ENCODE assay signal across 1 cellular context in the genomic region with DNA sequence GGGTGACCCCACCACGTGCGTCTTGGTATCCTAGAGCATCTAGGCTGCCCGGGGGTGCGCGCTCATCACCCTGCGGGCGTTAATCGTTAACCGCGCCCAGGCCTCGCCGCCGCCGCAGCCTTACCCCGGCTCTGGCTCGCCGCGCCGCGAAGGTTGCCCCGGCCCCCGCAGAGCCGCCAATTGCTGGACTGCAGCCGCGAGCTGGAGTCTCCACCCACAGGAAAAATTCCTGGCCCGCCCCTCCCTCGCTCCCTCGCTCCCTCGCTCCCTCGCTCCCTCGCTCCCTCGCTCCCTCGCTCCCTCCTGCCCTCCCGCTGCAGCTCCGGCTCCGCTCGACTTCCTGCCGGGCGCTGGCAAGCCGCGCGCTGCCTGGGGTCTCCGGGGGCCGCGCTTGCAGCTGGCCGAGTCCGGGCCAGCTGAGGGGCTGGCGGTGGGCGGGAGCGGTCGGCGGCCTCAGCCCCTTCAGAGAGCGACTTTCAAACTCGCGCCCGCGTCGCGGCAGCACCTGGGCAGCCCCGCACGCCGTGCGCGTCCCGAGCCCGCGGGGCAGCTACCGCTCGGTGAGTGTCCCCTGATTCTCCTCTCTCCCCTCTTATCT.
TF ChIP-seq lines count a peak whose summit lies in the region.

A gene (plus strand): TSS at position 280 of the 598 bp plus-strand sequence. CDS start 23,208 bp downstream, outside the sequence.

TF ChIP-seq in HepG2, 621 proteins besides CTCF, POLR2A, EP300 and RAD21 (continued from another document and continues in another):
- TF ChIP-seq MAZ (IDR thresholded peaks at IDR 0.05; ENCODE audit: borderline replicate concordance, low read depth, low read length) (no peak), MAZ (CRISPR knock-in tag; IDR thresholded peaks at IDR 0.05; ENCODE audit: low read depth) (peak; percentile 78), SP4 (CRISPR knock-in tag; IDR thresholded peaks at IDR 0.05) (no peak), ZNF547 (CRISPR knock-in tag; IDR thresholded peaks at IDR 0.05) (0 out of 2 replicates have a peak, but pooled peaks have one; percentile 1), ZFP90 (CRISPR knock-in tag; IDR thresholded peaks at IDR 0.05; ENCODE audit: borderline replicate concordance) (no peak), SOX6 (IDR thresholded peaks at IDR 0.05) (no peak), SOX6 (CRISPR knock-in tag; IDR thresholded peaks at IDR 0.05) (peak; percentile 66), ZNF589 (CRISPR knock-in tag; conservative IDR thresholded peaks at IDR 0.05) (0 out of 2 replicates have a peak, but pooled peaks have one; percentile 36), MAFK (conservative IDR thresholded peaks at IDR 0.05 in 1 of 2, IDR thresholded peaks at IDR 0.05 in 1 of 2; ENCODE audit: low read length in 2 of 2) (no peak), ZNF317 (CRISPR knock-in tag; IDR thresholded peaks at IDR 0.05) (no peak), ZNF577 (CRISPR knock-in tag; IDR thresholded peaks at IDR 0.05; ENCODE audit: borderline replicate concordance, low read depth) (no peak), KLF9 (CRISPR knock-in tag; IDR thresholded peaks at IDR 0.05; ENCODE audit: low read depth) (no peak; the same call in 1 of the 2 replicates), ZFX (CRISPR knock-in tag; IDR thresholded peaks at IDR 0.05; ENCODE audit: low read depth) (peak; percentile 71), TMF1 (CRISPR knock-in tag; IDR thresholded peaks at IDR 0.05; ENCODE audit: low read depth) (no peak), HMGA1 (CRISPR knock-in tag; conservative IDR thresholded peaks at IDR 0.05) (no peak), TAF1 (CRISPR knock-in tag; IDR thresholded peaks at IDR 0.05) (peak; percentile 27; the same call in 1 of the 2 replicates), HNRNPH1 (optimal IDR thresholded peaks at IDR 0.05; ENCODE audit: low read depth, low read length) (no peak), CBX2 (IDR thresholded peaks at IDR 0.05; ENCODE audit: low read depth, low read length) (no peak; the same call in 1 of the 2 replicates), CBX2 (CRISPR knock-in tag; IDR thresholded peaks at IDR 0.05; ENCODE audit: low read depth) (peak; percentile 87; the same call in 1 of the 2 replicates), LCORL (IDR thresholded peaks at IDR 0.05) (no peak), LCORL (CRISPR knock-in tag; IDR thresholded peaks at IDR 0.05) (peak; percentile 61), ZKSCAN5 (CRISPR knock-in tag; IDR thresholded peaks at IDR 0.05) (no peak), MEIS2 (CRISPR knock-in tag; IDR thresholded peaks at IDR 0.05) (peak; percentile 61; the same call in 1 of the 2 replicates), CC2D1A (CRISPR knock-in tag; IDR thresholded peaks at IDR 0.05) (no peak), ZNF619 (CRISPR knock-in tag; IDR thresholded peaks at IDR 0.05) (no peak; the same call in 1 of the 2 replicates), HNRNPLL (IDR thresholded peaks at IDR 0.05; ENCODE audit: low read depth, low read length, poor library complexity, severe bottlenecking) (peak; percentile 60), FOSL1 (CRISPR knock-in tag; IDR thresholded peaks at IDR 0.05; ENCODE audit: borderline replicate concordance) (no peak), ZNF329 (CRISPR knock-in tag; IDR thresholded peaks at IDR 0.05; ENCODE audit: low read depth) (peak; percentile 69), REL (CRISPR knock-in tag; conservative IDR thresholded peaks at IDR 0.05) (no peak), ZNF292 (CRISPR knock-in tag; IDR thresholded peaks at IDR 0.05; ENCODE audit: borderline replicate concordance, low read depth) (no peak), ZNF124 (CRISPR knock-in tag; IDR thresholded peaks at IDR 0.05) (no peak), ZNF75D (CRISPR knock-in tag; IDR thresholded peaks at IDR 0.05; ENCODE audit: borderline replicate concordance) (0 out of 2 replicates have a peak, but pooled peaks have one; percentile 9), ZFP36L1 (CRISPR knock-in tag; IDR thresholded peaks at IDR 0.05) (no peak), SMAD3 (CRISPR knock-in tag; IDR thresholded peaks at IDR 0.05) (no peak), U2AF1 (optimal IDR thresholded peaks at IDR 0.05; ENCODE audit: low read depth, low read length) (no peak), ZNF33B (CRISPR knock-in tag; IDR thresholded peaks at IDR 0.05) (no peak)
- TF ChIP-seq, protein P1, sequence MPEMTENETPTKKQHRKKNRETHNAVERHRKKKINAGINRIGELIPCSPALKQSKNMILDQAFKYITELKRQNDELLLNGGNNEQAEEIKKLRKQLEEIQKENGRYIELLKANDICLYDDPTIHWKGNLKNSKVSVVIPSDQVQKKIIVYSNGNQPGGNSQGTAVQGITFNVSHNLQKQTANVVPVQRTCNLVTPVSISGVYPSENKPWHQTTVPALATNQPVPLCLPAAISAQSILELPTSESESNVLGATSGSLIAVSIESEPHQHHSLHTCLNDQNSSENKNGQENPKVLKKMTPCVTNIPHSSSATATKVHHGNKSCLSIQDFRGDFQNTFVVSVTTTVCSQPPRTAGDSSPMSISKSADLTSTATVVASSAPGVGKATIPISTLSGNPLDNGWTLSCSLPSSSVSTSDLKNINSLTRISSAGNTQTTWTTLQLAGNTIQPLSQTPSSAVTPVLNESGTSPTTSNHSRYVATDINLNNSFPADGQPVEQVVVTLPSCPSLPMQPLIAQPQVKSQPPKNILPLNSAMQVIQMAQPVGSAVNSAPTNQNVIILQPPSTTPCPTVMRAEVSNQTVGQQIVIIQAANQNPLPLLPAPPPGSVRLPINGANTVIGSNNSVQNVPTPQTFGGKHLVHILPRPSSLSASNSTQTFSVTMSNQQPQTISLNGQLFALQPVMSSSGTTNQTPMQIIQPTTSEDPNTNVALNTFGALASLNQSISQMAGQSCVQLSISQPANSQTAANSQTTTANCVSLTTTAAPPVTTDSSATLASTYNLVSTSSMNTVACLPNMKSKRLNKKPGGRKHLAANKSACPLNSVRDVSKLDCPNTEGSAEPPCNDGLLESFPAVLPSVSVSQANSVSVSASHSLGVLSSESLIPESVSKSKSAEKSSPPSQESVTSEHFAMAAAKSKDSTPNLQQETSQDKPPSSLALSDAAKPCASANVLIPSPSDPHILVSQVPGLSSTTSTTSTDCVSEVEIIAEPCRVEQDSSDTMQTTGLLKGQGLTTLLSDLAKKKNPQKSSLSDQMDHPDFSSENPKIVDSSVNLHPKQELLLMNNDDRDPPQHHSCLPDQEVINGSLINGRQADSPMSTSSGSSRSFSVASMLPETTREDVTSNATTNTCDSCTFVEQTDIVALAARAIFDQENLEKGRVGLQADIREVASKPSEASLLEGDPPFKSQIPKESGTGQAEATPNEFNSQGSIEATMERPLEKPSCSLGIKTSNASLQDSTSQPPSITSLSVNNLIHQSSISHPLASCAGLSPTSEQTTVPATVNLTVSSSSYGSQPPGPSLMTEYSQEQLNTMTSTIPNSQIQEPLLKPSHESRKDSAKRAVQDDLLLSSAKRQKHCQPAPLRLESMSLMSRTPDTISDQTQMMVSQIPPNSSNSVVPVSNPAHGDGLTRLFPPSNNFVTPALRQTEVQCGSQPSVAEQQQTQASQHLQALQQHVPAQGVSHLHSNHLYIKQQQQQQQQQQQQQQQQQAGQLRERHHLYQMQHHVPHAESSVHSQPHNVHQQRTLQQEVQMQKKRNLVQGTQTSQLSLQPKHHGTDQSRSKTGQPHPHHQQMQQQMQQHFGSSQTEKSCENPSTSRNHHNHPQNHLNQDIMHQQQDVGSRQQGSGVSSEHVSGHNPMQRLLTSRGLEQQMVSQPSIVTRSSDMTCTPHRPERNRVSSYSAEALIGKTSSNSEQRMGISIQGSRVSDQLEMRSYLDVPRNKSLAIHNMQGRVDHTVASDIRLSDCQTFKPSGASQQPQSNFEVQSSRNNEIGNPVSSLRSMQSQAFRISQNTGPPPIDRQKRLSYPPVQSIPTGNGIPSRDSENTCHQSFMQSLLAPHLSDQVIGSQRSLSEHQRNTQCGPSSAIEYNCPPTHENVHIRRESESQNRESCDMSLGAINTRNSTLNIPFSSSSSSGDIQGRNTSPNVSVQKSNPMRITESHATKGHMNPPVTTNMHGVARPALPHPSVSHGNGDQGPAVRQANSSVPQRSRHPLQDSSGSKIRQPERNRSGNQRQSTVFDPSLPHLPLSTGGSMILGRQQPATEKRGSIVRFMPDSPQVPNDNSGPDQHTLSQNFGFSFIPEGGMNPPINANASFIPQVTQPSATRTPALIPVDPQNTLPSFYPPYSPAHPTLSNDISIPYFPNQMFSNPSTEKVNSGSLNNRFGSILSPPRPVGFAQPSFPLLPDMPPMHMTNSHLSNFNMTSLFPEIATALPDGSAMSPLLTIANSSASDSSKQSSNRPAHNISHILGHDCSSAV (CRISPR knock-in tag; IDR thresholded peaks at IDR 0.05; ENCODE audit: borderline replicate concordance) = no peak
- TF ChIP-seq, protein P2, sequence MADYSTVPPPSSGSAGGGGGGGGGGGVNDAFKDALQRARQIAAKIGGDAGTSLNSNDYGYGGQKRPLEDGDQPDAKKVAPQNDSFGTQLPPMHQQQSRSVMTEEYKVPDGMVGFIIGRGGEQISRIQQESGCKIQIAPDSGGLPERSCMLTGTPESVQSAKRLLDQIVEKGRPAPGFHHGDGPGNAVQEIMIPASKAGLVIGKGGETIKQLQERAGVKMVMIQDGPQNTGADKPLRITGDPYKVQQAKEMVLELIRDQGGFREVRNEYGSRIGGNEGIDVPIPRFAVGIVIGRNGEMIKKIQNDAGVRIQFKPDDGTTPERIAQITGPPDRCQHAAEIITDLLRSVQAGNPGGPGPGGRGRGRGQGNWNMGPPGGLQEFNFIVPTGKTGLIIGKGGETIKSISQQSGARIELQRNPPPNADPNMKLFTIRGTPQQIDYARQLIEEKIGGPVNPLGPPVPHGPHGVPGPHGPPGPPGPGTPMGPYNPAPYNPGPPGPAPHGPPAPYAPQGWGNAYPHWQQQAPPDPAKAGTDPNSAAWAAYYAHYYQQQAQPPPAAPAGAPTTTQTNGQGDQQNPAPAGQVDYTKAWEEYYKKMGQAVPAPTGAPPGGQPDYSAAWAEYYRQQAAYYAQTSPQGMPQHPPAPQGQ (CRISPR knock-in tag; IDR thresholded peaks at IDR 0.05; ENCODE audit: borderline replicate concordance) = no peak
- TF ChIP-seq, protein P3, sequence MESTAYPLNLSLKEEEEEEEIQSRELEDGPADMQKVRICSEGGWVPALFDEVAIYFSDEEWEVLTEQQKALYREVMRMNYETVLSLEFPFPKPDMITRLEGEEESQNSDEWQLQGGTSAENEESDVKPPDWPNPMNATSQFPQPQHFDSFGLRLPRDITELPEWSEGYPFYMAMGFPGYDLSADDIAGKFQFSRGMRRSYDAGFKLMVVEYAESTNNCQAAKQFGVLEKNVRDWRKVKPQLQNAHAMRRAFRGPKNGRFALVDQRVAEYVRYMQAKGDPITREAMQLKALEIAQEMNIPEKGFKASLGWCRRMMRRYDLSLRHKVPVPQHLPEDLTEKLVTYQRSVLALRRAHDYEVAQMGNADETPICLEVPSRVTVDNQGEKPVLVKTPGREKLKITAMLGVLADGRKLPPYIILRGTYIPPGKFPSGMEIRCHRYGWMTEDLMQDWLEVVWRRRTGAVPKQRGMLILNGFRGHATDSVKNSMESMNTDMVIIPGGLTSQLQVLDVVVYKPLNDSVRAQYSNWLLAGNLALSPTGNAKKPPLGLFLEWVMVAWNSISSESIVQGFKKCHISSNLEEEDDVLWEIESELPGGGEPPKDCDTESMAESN (CRISPR knock-in tag; conservative IDR thresholded peaks at IDR 0.05) = 0 out of 2 replicates have a peak, but pooled peaks have one; percentile 15
- TF ChIP-seq, protein P4, sequence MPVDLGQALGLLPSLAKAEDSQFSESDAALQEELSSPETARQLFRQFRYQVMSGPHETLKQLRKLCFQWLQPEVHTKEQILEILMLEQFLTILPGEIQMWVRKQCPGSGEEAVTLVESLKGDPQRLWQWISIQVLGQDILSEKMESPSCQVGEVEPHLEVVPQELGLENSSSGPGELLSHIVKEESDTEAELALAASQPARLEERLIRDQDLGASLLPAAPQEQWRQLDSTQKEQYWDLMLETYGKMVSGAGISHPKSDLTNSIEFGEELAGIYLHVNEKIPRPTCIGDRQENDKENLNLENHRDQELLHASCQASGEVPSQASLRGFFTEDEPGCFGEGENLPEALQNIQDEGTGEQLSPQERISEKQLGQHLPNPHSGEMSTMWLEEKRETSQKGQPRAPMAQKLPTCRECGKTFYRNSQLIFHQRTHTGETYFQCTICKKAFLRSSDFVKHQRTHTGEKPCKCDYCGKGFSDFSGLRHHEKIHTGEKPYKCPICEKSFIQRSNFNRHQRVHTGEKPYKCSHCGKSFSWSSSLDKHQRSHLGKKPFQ (CRISPR knock-in tag; IDR thresholded peaks at IDR 0.05; ENCODE audit: insufficient replicate concordance) = peak; percentile 60
- TF ChIP-seq, protein P5, sequence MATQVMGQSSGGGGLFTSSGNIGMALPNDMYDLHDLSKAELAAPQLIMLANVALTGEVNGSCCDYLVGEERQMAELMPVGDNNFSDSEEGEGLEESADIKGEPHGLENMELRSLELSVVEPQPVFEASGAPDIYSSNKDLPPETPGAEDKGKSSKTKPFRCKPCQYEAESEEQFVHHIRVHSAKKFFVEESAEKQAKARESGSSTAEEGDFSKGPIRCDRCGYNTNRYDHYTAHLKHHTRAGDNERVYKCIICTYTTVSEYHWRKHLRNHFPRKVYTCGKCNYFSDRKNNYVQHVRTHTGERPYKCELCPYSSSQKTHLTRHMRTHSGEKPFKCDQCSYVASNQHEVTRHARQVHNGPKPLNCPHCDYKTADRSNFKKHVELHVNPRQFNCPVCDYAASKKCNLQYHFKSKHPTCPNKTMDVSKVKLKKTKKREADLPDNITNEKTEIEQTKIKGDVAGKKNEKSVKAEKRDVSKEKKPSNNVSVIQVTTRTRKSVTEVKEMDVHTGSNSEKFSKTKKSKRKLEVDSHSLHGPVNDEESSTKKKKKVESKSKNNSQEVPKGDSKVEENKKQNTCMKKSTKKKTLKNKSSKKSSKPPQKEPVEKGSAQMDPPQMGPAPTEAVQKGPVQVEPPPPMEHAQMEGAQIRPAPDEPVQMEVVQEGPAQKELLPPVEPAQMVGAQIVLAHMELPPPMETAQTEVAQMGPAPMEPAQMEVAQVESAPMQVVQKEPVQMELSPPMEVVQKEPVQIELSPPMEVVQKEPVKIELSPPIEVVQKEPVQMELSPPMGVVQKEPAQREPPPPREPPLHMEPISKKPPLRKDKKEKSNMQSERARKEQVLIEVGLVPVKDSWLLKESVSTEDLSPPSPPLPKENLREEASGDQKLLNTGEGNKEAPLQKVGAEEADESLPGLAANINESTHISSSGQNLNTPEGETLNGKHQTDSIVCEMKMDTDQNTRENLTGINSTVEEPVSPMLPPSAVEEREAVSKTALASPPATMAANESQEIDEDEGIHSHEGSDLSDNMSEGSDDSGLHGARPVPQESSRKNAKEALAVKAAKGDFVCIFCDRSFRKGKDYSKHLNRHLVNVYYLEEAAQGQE (IDR thresholded peaks at IDR 0.05; ENCODE audit: borderline replicate concordance in 1 of 2, low read depth in 1 of 2, low read length in 2 of 2) = no peak
- TF ChIP-seq, protein P6, sequence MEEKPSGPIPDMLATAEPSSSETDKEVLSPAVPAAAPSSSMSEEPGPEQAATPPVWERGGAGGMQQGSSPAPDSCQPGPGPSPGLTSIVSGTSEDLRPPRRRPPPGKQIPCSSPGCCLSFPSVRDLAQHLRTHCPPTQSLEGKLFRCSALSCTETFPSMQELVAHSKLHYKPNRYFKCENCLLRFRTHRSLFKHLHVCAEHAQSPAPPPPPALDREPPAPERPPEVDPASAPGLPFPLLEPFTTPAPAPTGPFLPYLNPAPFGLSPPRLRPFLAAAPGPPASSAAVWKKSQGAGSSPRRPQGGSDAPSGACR (CRISPR knock-in tag; IDR thresholded peaks at IDR 0.05) = 0 out of 2 replicates have a peak, but pooled peaks have one; percentile 49
- TF ChIP-seq, protein P7, sequence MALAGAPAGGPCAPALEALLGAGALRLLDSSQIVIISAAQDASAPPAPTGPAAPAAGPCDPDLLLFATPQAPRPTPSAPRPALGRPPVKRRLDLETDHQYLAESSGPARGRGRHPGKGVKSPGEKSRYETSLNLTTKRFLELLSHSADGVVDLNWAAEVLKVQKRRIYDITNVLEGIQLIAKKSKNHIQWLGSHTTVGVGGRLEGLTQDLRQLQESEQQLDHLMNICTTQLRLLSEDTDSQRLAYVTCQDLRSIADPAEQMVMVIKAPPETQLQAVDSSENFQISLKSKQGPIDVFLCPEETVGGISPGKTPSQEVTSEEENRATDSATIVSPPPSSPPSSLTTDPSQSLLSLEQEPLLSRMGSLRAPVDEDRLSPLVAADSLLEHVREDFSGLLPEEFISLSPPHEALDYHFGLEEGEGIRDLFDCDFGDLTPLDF (CRISPR knock-in tag; IDR thresholded peaks at IDR 0.05) = no peak
